ENCODE assay signal across 16 cellular contexts in genomic region chr4:159389756-159390155, GRCh38.
A peak's percentile ranks its signal among the peaks of the same experiment; 100 is the strongest.
DNase-seq lines count a peak whose midpoint lies in the region; ATAC-seq and TF ChIP-seq lines count a peak whose summit lies in the region.
"Had no signal": no experiment of that assay in that cellular context is flagged by ENCODE, and none has a peak within 500 bp of the region (broad histone marks: within the 10 kb centered on the region; RNA-seq: fewer than 3 reads in every experiment).

No MANE protein-coding gene starts in this region.

- DNase-seq in stimulated activated naive CD8-positive, alpha-beta T cell treated with anti-CD3 and anti-CD28 coated beads, Interleukin-15, amount 100 ng/mL, for 72 hours = no peak
- DNase-seq in stimulated activated naive CD8-positive, alpha-beta T cell treated with anti-CD3 and anti-CD28 coated beads, Interleukin-15, Interleukin-2, amounts not matched to agents 100 U/mL and 50 U/mL, for 24 hours = no peak
- DNase-seq in RWPE2 (ENCODE audit: low spot score) (no peak), mesenchymal stem cell (no peak), GF-D8 (lab: John Stamatoyannopoulos, UW) (no peak), colonic mucosa (no peak)
- DNase-seq: C1 segment of cervical spinal cord; Caco-2; CD4-positive, alpha-beta memory T cell; DMS153; DND-41; GM23248; H7; HCEC 1CT had no signal

- intact Hi-C loops in colonic mucosa (cut with DNase I) = no loop called here

- H4K8ac ChIP-seq in mesenchymal stem cell (ENCODE audit: low read length) = peak overlapping the region; percentile 72

- no peak overlapping the region for H3K14ac ChIP-seq in mesenchymal stem cell (ENCODE audit: low read length in 2 of 2)

- H3K36me3 ChIP-seq in RWPE2 (ENCODE audit: low read depth) = no peaks in the 10 kb centered on the region
- peaks cover 0 to 3% of the 10 kb centered on the region in 2 experiments for H3K36me3 ChIP-seq in mesenchymal stem cell (ENCODE audit: control insufficient read depth in 1 of 2, insufficient read depth in 2 of 2, low read depth in 1 of 2, low read length in 2 of 2)
- no peaks in the 10 kb centered on the region for H3K36me3 ChIP-seq in colonic mucosa

- H2BK12ac ChIP-seq in mesenchymal stem cell (ENCODE audit: low read length in 2 of 2) = peak overlapping the region; percentile 73 to 97

- H3K9me3 Mint-ChIP-seq in stimulated activated naive CD8-positive, alpha-beta T cell treated with anti-CD3 and anti-CD28 coated beads, Interleukin-15, amount 100 ng/mL, for 72 hours = peaks cover 9 to 11% of the 10 kb centered on the region in 2 donors

- H3K18ac ChIP-seq in mesenchymal stem cell (ENCODE audit: low read depth in 1 of 2, low read length in 2 of 2) = peak overlapping the region; percentile 46 to 83

- no peak overlapping the region for H3K23ac ChIP-seq in mesenchymal stem cell (ENCODE audit: low read length in 2 of 2)

- peak; percentile 37 for ATAC-seq in stimulated activated naive CD8-positive, alpha-beta T cell treated with anti-CD3 and anti-CD28 coated beads, Interleukin-15, amount 100 ng/mL, for 72 hours
- ATAC-seq in stimulated activated naive CD8-positive, alpha-beta T cell treated with anti-CD3 and anti-CD28 coated beads, Interleukin-15, Interleukin-2, amounts not matched to agents 100 U/mL and 50 U/mL, for 24 hours = no peak
- ATAC-seq in RWPE2 (ENCODE audit: low read depth) (no peak), HG03439 (IDR thresholded peaks at IDR 0.05; ENCODE audit: unreplicated experiment) (no peak)
- ATAC-seq: GM12878 had no signal

- H3K4ac ChIP-seq in mesenchymal stem cell (ENCODE audit: low read depth in 1 of 2, low read length in 2 of 2) = no peak overlapping the region

- H4K91ac ChIP-seq in mesenchymal stem cell (ENCODE audit: low read length) = peak overlapping the region; percentile 83

- H3K9ac ChIP-seq in mesenchymal stem cell (ENCODE audit: low read length) (no peak overlapping the region), colonic mucosa (ENCODE audit: low read depth in 2 of 2, low read length in 2 of 2) (no peak overlapping the region)
- H3K9ac ChIP-seq: GM23248 had no signal

- peaks cover 27% of the 10 kb centered on the region for H3K27me3 Mint-ChIP-seq in stimulated activated naive CD8-positive, alpha-beta T cell treated with anti-CD3 and anti-CD28 coated beads, Interleukin-15, amount 100 ng/mL, for 72 hours

- peaks cover 8% of the 10 kb centered on the region for H3K9me3 ChIP-seq in RWPE2 (ENCODE audit: severe bottlenecking)
- peaks cover 17% of the 10 kb centered on the region for H3K9me3 ChIP-seq in mesenchymal stem cell (ENCODE audit: control insufficient read depth, low read length)
- no peaks in the 10 kb centered on the region for H3K9me3 ChIP-seq in colonic mucosa

- TF ChIP-seq CTCF in RWPE2 (IDR thresholded peaks at IDR 0.05; ENCODE audit: poor library complexity, severe bottlenecking) (no peak), colonic mucosa (IDR thresholded peaks at IDR 0.05) (no peak)

- 96% methylated on average over 19 of the region's 23 CpGs for WGBS in mesenchymal stem cell

- peak overlapping the region; percentile 14 for H2BK5ac ChIP-seq in mesenchymal stem cell (ENCODE audit: low read depth, low read length, poor library complexity, severe bottlenecking)

- peak overlapping the region; percentile 89 for H2BK15ac ChIP-seq in mesenchymal stem cell (ENCODE audit: low read depth, poor library complexity, severe bottlenecking)

- H3K79me1 ChIP-seq in mesenchymal stem cell (replicated peaks; ENCODE audit: low read length, poor library complexity, severe bottlenecking) = no peaks in the 10 kb centered on the region

- no peak overlapping the region for H2AFZ ChIP-seq in mesenchymal stem cell (ENCODE audit: low read depth, low read length)
- H2AFZ ChIP-seq: GM23248 had no signal

- H3K4me3 ChIP-seq in RWPE2 (ENCODE audit: severe bottlenecking) = no peak overlapping the region
- no peak overlapping the region for H3K4me3 ChIP-seq in mesenchymal stem cell (ENCODE audit: insufficient read depth in 1 of 2, low read depth in 1 of 2, low read length in 2 of 2)
- H3K4me3 ChIP-seq in colonic mucosa = no peak overlapping the region
- H3K4me3 ChIP-seq: GM12878, GM23248 had no signal

- no peak overlapping the region for H3K27ac Mint-ChIP-seq in stimulated activated naive CD8-positive, alpha-beta T cell treated with anti-CD3 and anti-CD28 coated beads, Interleukin-15, amount 100 ng/mL, for 72 hours
- H3K27ac Mint-ChIP-seq: CD4-positive, alpha-beta memory T cell had no signal

- H3K4me2 ChIP-seq in mesenchymal stem cell (ENCODE audit: low read length, poor library complexity, severe bottlenecking) = no peak overlapping the region

- H3K27ac ChIP-seq in RWPE2 (ENCODE audit: poor library complexity, severe bottlenecking) = peak overlapping the region; percentile 95
- H3K27ac ChIP-seq in mesenchymal stem cell (ENCODE audit: low read length, poor library complexity, severe bottlenecking) = no peak overlapping the region
- H3K27ac ChIP-seq in colonic mucosa = no peak overlapping the region
- H3K27ac ChIP-seq: GM23248 had no signal

- H3K4me1 Mint-ChIP-seq in stimulated activated naive CD8-positive, alpha-beta T cell treated with anti-CD3 and anti-CD28 coated beads, Interleukin-15, amount 100 ng/mL, for 72 hours = no peaks in the 10 kb centered on the region

- peaks cover 17% of the 10 kb centered on the region for H3K4me1 ChIP-seq in RWPE2 (ENCODE audit: insufficient read depth, poor library complexity, severe bottlenecking)
- peaks cover 2% of the 10 kb centered on the region for H3K4me1 ChIP-seq in mesenchymal stem cell (ENCODE audit: control insufficient read depth, insufficient read depth, low read depth, low read length)
- no peaks in the 10 kb centered on the region for H3K4me1 ChIP-seq in colonic mucosa
- H3K4me1 ChIP-seq: Caco-2 had no signal

- H3K4me3 Mint-ChIP-seq in stimulated activated naive CD8-positive, alpha-beta T cell treated with anti-CD3 and anti-CD28 coated beads, Interleukin-15, amount 100 ng/mL, for 72 hours = no peak overlapping the region
- H3K4me3 Mint-ChIP-seq: CD4-positive, alpha-beta memory T cell had no signal

- no peaks in the 10 kb centered on the region for H3K27me3 ChIP-seq in RWPE2 (ENCODE audit: insufficient read depth, poor library complexity, severe bottlenecking)
- H3K27me3 ChIP-seq in mesenchymal stem cell (ENCODE audit: control insufficient read depth in 1 of 2, insufficient read depth in 1 of 2, low read length in 2 of 2) = no peaks in the 10 kb centered on the region
- no peaks in the 10 kb centered on the region for H3K27me3 ChIP-seq in colonic mucosa

- peak overlapping the region; percentile 89 for H2BK120ac ChIP-seq in mesenchymal stem cell (ENCODE audit: low read depth, low read length)

- peak overlapping the region; percentile 27 for H2AK5ac ChIP-seq in mesenchymal stem cell (ENCODE audit: low read length, severe bottlenecking)
